ENCODE assay signal across 1 cellular context in the genomic region with DNA sequence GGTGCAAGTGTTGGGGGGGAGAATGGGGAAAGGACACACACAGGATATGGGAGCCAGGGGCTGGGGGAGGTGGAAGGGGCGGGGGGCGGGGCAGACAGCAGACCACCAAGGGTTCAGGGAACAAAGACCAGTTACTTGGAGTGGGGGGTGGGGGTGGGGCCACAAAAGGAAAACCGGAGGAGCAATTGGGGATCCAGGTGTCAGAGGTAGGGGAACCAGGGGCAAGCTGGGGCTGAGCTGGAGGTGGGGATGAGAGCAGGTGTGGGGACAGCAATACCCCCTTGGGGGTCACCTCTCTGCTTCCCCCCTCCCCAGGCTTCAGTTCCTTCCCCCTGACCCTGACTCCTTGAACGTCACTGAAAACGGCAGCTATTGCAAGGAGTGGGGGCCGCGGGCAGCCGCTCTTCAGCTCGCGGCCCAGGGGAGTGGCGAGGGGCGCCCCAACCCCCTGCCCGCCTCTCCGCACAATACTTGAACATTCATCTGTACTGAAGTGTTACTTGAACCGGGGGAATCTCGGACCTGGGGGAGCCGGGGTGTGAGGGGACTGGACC.
TF ChIP-seq lines count a peak whose summit lies in the region.

No MANE protein-coding gene starts in this region.

TF ChIP-seq in endothelial cell of umbilical vein, 7 proteins besides CTCF, POLR2A, EP300 and RAD21:
- no peak for TF ChIP-seq GATA2 (IDR thresholded peaks at IDR 0.05; ENCODE audit: insufficient read depth, insufficient read length, low read depth, low read length)
- no peak for TF ChIP-seq MYC (IDR thresholded peaks at IDR 0.05; ENCODE audit: low read depth, low read length)
- TF ChIP-seq POLR2AphosphoS5 (IDR thresholded peaks at IDR 0.05; ENCODE audit: insufficient read depth, low read depth, low read length): no peak
- no peak for TF ChIP-seq EZH2 (IDR thresholded peaks at IDR 0.05; ENCODE audit: borderline replicate concordance, low read depth, low read length, severe bottlenecking)
- TF ChIP-seq FOS (IDR thresholded peaks at IDR 0.05; ENCODE audit: borderline replicate concordance, insufficient read depth, low read length): no peak
- TF ChIP-seq JUN (IDR thresholded peaks at IDR 0.05; ENCODE audit: borderline replicate concordance, insufficient read depth, insufficient read length, low read depth): no peak
- TF ChIP-seq, protein P1, sequence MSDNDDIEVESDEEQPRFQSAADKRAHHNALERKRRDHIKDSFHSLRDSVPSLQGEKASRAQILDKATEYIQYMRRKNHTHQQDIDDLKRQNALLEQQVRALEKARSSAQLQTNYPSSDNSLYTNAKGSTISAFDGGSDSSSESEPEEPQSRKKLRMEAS (IDR thresholded peaks at IDR 0.05; ENCODE audit: insufficient read depth, insufficient read length): no peak
